Comparison of ENCODE assay signal across 34 cellular contexts in the genomic region with DNA sequence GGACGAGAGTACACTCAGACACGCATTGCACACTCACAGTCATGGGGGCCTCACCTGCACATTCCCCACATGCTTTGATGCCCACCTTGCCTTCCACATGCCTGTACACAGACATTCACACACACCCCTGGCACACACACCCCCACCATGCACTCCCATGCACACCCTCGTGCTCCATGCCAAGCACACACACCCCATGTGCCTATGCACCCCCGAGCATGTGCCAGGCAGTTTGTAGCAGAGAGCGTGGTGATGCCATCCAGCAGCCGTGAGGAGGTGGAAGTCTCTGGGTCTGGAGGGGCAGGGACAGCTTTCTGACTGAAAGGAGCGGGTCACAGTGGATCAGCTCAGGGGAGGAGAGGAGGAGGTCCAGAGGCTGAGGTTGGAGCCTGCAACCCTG. TPM values are rescaled to one million over a fixed set of nuclear protein-coding genes. Genes with fewer than 3 reads are reported as not detected.
"Had no signal": no experiment of that assay in that cellular context is flagged by ENCODE, and none has a peak within 500 bp of the region (broad histone marks: within the 10 kb centered on the region; RNA-seq: fewer than 3 reads in every experiment).

No MANE protein-coding gene starts in this region.

- H3K4me2 ChIP-seq: neural progenitor cell had no signal

- H3K36me3 ChIP-seq: neural progenitor cell had no signal

- H3K4me1 ChIP-seq: adrenal gland, ascending aorta, lower lobe of right lung, neural progenitor cell, spleen, tibial artery had no signal

- H2AFZ ChIP-seq: neural progenitor cell had no signal

- H3K27me3 ChIP-seq: adrenal gland, ascending aorta, cardiac muscle cell, dorsolateral prefrontal cortex, heart left ventricle, neural progenitor cell, spleen, suprapubic skin, tibial artery had no signal

- H3K9me3 ChIP-seq: adrenal gland, ascending aorta, heart left ventricle, lower lobe of right lung, spleen, suprapubic skin, tibial artery had no signal

- DNase-seq: activated CD4-positive, alpha-beta T cell treated with anti-CD3 and anti-CD28 coated beads for 36 hours; activated CD4-positive, CD25-positive, alpha-beta regulatory T cell; activated effector memory CD4-positive, alpha-beta T cell treated with Interleukin-2 at 50 U/mL for 16 hours; activated naive CD4-positive, alpha-beta T cell treated with anti-CD3 and anti-CD28 coated beads for 36 hours; activated naive CD8-positive, alpha-beta T cell treated with anti-CD3 and anti-CD28 coated beads for 36 hours; activated T-cell treated with anti-CD3 and anti-CD28 coated beads for 4 hours; activated T-cell treated with anti-CD3 and anti-CD28 coated beads, Interleukin-2, amount 50 U/mL, for 72 hours; adrenal gland; cerebellar nuclear complex; dorsolateral prefrontal cortex; effector memory CD8-positive, alpha-beta T cell; foreskin fibroblast; hypothalamus; immature natural killer cell; kidney; lower lobe of right lung; mesenchymal stem cell; naive thymus-derived CD8-positive, alpha-beta T cell; posterior cingulate gyrus; spleen; stimulated activated naive CD4-positive, alpha-beta T cell; T-helper 1 cell had no signal

- H3K4me3 ChIP-seq: adrenal gland, ascending aorta, cardiac muscle cell, coronary artery, dorsolateral prefrontal cortex, heart left ventricle, lower lobe of right lung, neural progenitor cell, spleen, suprapubic skin, tibial artery had no signal

- FAIRE-seq: endothelial cell of umbilical vein, kidney had no signal

- H3K9ac ChIP-seq: neural progenitor cell had no signal

- H3K27ac ChIP-seq: adrenal gland, ascending aorta, cardiac muscle cell, coronary artery, heart left ventricle, lower lobe of right lung, neural progenitor cell, spleen, suprapubic skin, tibial artery had no signal

- ATAC-seq: activated CD4-positive, alpha-beta T cell treated with anti-CD3 and anti-CD28 coated beads for 36 hours; activated T-cell treated with anti-CD3 and anti-CD28 coated beads, Interleukin-2, amount 50 U/mL, for 72 hours; effector memory CD8-positive, alpha-beta T cell; esophagus mucosa; heart left ventricle; lower lobe of right lung; naive thymus-derived CD8-positive, alpha-beta T cell; right cardiac atrium had no signal

RNA-seq across cellular contexts. Expression of a gene that starts 10.7 kb away (rescaled TPM):
- total RNA-seq: ascending aorta, endothelial cell of umbilical vein, lower lobe of right lung had no signal
- polyA plus RNA-seq: immature natural killer cell; naive thymus-derived CD8-positive, alpha-beta T cell had no signal

RNA-seq across cellular contexts. Expression of a gene that starts 45.1 kb away (rescaled TPM):
- total RNA-seq: ascending aorta had no signal
- polyA plus RNA-seq: immature natural killer cell; naive thymus-derived CD8-positive, alpha-beta T cell had no signal

RNA-seq across cellular contexts. Expression of a gene that starts 58.5 kb away (rescaled TPM):
- total RNA-seq: activated CD4-positive, alpha-beta T cell treated with anti-CD3 and anti-CD28 coated beads for 36 hours; activated naive CD4-positive, alpha-beta T cell treated with anti-CD3 and anti-CD28 coated beads for 36 hours; activated naive CD8-positive, alpha-beta T cell treated with anti-CD3 and anti-CD28 coated beads for 36 hours; activated T-cell treated with anti-CD3 and anti-CD28 coated beads, Interleukin-2, amount 50 U/mL, for 72 hours; adrenal gland; ascending aorta; cardiac muscle cell; endothelial cell of umbilical vein; esophagus mucosa; heart left ventricle; kidney; lower lobe of right lung; naive thymus-derived CD8-positive, alpha-beta T cell; osteoblast; right cardiac atrium; spleen; suprapubic skin; urinary bladder had no signal
- polyA plus RNA-seq: adrenal gland; cardiac muscle cell; endothelial cell of umbilical vein; heart left ventricle; immature natural killer cell; naive thymus-derived CD8-positive, alpha-beta T cell; right cardiac atrium; spleen; urinary bladder had no signal
